1 cellular context compared by ENCODE assay signal in the genomic region with DNA sequence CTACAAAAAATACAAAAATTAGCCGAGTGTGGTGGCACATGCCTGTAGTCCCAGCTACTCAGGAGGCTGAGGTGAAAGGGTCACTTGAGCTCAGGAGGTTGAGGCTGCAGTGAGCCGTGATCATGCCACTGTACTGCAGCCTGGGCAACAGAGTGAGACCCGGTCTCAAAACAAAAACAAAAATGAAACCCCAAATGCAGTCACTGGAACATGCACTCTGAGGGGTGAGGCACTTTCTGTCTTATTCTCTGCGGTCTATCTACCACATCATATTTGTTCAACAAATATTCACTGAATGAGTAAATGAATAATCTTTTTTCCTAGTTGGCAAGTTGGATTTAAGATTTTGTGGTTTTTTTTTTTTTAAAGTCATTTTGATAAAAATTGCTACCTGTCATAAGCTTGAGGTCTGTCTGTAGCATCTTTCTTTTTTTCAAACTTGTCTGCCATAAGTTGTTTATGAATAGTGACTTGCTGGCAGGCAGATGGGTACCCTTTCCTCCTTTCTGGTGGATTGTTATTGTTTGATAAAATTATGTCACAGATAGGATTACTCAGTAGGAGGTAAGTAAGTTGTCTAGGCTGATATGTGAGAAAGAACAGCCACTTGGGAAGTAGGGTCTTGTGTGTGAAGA.
TF ChIP-seq lines count a peak whose summit lies in the region.

No MANE protein-coding gene starts in this region.

TF ChIP-seq in GM12878, 131 proteins besides CTCF, POLR2A, EP300 and RAD21 (continued from another document and continues in another):
- TF ChIP-seq CREB1 (IDR thresholded peaks at IDR 0.05; ENCODE audit: low read depth), result no peak
- TF ChIP-seq POLR2AphosphoS2 (IDR thresholded peaks at IDR 0.05; ENCODE audit: low read depth, low read length), result no peak
- TF ChIP-seq, protein P1, sequence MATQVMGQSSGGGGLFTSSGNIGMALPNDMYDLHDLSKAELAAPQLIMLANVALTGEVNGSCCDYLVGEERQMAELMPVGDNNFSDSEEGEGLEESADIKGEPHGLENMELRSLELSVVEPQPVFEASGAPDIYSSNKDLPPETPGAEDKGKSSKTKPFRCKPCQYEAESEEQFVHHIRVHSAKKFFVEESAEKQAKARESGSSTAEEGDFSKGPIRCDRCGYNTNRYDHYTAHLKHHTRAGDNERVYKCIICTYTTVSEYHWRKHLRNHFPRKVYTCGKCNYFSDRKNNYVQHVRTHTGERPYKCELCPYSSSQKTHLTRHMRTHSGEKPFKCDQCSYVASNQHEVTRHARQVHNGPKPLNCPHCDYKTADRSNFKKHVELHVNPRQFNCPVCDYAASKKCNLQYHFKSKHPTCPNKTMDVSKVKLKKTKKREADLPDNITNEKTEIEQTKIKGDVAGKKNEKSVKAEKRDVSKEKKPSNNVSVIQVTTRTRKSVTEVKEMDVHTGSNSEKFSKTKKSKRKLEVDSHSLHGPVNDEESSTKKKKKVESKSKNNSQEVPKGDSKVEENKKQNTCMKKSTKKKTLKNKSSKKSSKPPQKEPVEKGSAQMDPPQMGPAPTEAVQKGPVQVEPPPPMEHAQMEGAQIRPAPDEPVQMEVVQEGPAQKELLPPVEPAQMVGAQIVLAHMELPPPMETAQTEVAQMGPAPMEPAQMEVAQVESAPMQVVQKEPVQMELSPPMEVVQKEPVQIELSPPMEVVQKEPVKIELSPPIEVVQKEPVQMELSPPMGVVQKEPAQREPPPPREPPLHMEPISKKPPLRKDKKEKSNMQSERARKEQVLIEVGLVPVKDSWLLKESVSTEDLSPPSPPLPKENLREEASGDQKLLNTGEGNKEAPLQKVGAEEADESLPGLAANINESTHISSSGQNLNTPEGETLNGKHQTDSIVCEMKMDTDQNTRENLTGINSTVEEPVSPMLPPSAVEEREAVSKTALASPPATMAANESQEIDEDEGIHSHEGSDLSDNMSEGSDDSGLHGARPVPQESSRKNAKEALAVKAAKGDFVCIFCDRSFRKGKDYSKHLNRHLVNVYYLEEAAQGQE (IDR thresholded peaks at IDR 0.05; ENCODE audit: low read depth, low read length), result no peak
- TF ChIP-seq, protein P2, sequence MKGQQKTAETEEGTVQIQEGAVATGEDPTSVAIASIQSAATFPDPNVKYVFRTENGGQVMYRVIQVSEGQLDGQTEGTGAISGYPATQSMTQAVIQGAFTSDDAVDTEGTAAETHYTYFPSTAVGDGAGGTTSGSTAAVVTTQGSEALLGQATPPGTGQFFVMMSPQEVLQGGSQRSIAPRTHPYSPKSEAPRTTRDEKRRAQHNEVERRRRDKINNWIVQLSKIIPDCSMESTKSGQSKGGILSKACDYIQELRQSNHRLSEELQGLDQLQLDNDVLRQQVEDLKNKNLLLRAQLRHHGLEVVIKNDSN (IDR thresholded peaks at IDR 0.05; ENCODE audit: borderline replicate concordance, extremely low read length, insufficient read depth, low read depth, low read length), result no peak
- TF ChIP-seq MXI1 (IDR thresholded peaks at IDR 0.05; ENCODE audit: low read depth, low read length), result no peak
- no peak for TF ChIP-seq KDM1A (IDR thresholded peaks at IDR 0.05; ENCODE audit: borderline replicate concordance)
- TF ChIP-seq ZZZ3 (IDR thresholded peaks at IDR 0.05; ENCODE audit: control insufficient read depth, insufficient read length, low read depth), result no peak
- TF ChIP-seq, protein P3, sequence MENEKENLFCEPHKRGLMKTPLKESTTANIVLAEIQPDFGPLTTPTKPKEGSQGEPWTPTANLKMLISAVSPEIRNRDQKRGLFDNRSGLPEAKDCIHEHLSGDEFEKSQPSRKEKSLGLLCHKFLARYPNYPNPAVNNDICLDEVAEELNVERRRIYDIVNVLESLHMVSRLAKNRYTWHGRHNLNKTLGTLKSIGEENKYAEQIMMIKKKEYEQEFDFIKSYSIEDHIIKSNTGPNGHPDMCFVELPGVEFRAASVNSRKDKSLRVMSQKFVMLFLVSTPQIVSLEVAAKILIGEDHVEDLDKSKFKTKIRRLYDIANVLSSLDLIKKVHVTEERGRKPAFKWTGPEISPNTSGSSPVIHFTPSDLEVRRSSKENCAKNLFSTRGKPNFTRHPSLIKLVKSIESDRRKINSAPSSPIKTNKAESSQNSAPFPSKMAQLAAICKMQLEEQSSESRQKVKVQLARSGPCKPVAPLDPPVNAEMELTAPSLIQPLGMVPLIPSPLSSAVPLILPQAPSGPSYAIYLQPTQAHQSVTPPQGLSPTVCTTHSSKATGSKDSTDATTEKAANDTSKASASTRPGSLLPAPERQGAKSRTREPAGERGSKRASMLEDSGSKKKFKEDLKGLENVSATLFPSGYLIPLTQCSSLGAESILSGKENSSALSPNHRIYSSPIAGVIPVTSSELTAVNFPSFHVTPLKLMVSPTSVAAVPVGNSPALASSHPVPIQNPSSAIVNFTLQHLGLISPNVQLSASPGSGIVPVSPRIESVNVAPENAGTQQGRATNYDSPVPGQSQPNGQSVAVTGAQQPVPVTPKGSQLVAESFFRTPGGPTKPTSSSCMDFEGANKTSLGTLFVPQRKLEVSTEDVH (IDR thresholded peaks at IDR 0.05; ENCODE audit: low read depth, partially characterized antibody), result no peak
- TF ChIP-seq, protein P4, sequence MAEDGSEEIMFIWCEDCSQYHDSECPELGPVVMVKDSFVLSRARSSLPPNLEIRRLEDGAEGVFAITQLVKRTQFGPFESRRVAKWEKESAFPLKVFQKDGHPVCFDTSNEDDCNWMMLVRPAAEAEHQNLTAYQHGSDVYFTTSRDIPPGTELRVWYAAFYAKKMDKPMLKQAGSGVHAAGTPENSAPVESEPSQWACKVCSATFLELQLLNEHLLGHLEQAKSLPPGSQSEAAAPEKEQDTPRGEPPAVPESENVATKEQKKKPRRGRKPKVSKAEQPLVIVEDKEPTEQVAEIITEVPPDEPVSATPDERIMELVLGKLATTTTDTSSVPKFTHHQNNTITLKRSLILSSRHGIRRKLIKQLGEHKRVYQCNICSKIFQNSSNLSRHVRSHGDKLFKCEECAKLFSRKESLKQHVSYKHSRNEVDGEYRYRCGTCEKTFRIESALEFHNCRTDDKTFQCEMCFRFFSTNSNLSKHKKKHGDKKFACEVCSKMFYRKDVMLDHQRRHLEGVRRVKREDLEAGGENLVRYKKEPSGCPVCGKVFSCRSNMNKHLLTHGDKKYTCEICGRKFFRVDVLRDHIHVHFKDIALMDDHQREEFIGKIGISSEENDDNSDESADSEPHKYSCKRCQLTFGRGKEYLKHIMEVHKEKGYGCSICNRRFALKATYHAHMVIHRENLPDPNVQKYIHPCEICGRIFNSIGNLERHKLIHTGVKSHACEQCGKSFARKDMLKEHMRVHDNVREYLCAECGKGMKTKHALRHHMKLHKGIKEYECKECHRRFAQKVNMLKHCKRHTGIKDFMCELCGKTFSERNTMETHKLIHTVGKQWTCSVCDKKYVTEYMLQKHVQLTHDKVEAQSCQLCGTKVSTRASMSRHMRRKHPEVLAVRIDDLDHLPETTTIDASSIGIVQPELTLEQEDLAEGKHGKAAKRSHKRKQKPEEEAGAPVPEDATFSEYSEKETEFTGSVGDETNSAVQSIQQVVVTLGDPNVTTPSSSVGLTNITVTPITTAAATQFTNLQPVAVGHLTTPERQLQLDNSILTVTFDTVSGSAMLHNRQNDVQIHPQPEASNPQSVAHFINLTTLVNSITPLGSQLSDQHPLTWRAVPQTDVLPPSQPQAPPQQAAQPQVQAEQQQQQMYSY (CRISPR knock-in tag; IDR thresholded peaks at IDR 0.05), result no peak
- TF ChIP-seq, protein P5, sequence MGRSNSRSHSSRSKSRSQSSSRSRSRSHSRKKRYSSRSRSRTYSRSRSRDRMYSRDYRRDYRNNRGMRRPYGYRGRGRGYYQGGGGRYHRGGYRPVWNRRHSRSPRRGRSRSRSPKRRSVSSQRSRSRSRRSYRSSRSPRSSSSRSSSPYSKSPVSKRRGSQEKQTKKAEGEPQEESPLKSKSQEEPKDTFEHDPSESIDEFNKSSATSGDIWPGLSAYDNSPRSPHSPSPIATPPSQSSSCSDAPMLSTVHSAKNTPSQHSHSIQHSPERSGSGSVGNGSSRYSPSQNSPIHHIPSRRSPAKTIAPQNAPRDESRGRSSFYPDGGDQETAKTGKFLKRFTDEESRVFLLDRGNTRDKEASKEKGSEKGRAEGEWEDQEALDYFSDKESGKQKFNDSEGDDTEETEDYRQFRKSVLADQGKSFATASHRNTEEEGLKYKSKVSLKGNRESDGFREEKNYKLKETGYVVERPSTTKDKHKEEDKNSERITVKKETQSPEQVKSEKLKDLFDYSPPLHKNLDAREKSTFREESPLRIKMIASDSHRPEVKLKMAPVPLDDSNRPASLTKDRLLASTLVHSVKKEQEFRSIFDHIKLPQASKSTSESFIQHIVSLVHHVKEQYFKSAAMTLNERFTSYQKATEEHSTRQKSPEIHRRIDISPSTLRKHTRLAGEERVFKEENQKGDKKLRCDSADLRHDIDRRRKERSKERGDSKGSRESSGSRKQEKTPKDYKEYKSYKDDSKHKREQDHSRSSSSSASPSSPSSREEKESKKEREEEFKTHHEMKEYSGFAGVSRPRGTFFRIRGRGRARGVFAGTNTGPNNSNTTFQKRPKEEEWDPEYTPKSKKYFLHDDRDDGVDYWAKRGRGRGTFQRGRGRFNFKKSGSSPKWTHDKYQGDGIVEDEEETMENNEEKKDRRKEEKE (IDR thresholded peaks at IDR 0.05), result no peak
- TF ChIP-seq JUND (IDR thresholded peaks at IDR 0.05; ENCODE audit: low read depth, low read length), result peak; percentile 33; the same call in 1 of the 2 replicates
- no peak for TF ChIP-seq ZBED1 (IDR thresholded peaks at IDR 0.05; ENCODE audit: borderline replicate concordance)
- TF ChIP-seq, protein P6, sequence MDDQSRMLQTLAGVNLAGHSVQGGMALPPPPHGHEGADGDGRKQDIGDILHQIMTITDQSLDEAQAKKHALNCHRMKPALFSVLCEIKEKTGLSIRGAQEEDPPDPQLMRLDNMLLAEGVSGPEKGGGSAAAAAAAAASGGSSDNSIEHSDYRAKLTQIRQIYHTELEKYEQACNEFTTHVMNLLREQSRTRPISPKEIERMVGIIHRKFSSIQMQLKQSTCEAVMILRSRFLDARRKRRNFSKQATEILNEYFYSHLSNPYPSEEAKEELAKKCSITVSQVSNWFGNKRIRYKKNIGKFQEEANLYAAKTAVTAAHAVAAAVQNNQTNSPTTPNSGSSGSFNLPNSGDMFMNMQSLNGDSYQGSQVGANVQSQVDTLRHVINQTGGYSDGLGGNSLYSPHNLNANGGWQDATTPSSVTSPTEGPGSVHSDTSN (IDR thresholded peaks at IDR 0.05; ENCODE audit: insufficient replicate concordance, low read depth, low read length), result no peak
- TF ChIP-seq, protein P7, sequence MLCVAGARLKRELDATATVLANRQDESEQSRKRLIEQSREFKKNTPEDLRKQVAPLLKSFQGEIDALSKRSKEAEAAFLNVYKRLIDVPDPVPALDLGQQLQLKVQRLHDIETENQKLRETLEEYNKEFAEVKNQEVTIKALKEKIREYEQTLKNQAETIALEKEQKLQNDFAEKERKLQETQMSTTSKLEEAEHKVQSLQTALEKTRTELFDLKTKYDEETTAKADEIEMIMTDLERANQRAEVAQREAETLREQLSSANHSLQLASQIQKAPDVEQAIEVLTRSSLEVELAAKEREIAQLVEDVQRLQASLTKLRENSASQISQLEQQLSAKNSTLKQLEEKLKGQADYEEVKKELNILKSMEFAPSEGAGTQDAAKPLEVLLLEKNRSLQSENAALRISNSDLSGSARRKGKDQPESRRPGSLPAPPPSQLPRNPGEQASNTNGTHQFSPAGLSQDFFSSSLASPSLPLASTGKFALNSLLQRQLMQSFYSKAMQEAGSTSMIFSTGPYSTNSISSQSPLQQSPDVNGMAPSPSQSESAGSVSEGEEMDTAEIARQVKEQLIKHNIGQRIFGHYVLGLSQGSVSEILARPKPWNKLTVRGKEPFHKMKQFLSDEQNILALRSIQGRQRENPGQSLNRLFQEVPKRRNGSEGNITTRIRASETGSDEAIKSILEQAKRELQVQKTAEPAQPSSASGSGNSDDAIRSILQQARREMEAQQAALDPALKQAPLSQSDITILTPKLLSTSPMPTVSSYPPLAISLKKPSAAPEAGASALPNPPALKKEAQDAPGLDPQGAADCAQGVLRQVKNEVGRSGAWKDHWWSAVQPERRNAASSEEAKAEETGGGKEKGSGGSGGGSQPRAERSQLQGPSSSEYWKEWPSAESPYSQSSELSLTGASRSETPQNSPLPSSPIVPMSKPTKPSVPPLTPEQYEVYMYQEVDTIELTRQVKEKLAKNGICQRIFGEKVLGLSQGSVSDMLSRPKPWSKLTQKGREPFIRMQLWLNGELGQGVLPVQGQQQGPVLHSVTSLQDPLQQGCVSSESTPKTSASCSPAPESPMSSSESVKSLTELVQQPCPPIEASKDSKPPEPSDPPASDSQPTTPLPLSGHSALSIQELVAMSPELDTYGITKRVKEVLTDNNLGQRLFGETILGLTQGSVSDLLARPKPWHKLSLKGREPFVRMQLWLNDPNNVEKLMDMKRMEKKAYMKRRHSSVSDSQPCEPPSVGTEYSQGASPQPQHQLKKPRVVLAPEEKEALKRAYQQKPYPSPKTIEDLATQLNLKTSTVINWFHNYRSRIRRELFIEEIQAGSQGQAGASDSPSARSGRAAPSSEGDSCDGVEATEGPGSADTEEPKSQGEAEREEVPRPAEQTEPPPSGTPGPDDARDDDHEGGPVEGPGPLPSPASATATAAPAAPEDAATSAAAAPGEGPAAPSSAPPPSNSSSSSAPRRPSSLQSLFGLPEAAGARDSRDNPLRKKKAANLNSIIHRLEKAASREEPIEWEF (IDR thresholded peaks at IDR 0.05; ENCODE audit: insufficient replicate concordance, low read depth, low read length), result no peak
- TF ChIP-seq, protein P8, sequence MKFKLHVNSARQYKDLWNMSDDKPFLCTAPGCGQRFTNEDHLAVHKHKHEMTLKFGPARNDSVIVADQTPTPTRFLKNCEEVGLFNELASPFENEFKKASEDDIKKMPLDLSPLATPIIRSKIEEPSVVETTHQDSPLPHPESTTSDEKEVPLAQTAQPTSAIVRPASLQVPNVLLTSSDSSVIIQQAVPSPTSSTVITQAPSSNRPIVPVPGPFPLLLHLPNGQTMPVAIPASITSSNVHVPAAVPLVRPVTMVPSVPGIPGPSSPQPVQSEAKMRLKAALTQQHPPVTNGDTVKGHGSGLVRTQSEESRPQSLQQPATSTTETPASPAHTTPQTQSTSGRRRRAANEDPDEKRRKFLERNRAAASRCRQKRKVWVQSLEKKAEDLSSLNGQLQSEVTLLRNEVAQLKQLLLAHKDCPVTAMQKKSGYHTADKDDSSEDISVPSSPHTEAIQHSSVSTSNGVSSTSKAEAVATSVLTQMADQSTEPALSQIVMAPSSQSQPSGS (IDR thresholded peaks at IDR 0.05; ENCODE audit: low read length), result 0 out of 2 replicates have a peak, but pooled peaks have one; percentile 42
- TF ChIP-seq, protein P9, sequence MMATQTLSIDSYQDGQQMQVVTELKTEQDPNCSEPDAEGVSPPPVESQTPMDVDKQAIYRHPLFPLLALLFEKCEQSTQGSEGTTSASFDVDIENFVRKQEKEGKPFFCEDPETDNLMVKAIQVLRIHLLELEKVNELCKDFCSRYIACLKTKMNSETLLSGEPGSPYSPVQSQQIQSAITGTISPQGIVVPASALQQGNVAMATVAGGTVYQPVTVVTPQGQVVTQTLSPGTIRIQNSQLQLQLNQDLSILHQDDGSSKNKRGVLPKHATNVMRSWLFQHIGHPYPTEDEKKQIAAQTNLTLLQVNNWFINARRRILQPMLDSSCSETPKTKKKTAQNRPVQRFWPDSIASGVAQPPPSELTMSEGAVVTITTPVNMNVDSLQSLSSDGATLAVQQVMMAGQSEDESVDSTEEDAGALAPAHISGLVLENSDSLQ (IDR thresholded peaks at IDR 0.05), result no peak
- no peak for TF ChIP-seq SIN3A (IDR thresholded peaks at IDR 0.05; ENCODE audit: low read depth, low read length)
- TF ChIP-seq HDAC6 (IDR thresholded peaks at IDR 0.05; ENCODE audit: unreplicated experiment), result no peak
- peak; percentile 83 for TF ChIP-seq NR2F1 (conservative IDR thresholded peaks at IDR 0.05)
- peak; percentile 58; the same call in 1 of the 2 replicates for TF ChIP-seq SMARCA5 (IDR thresholded peaks at IDR 0.05)
- TF ChIP-seq EZH2 (IDR thresholded peaks at IDR 0.05; ENCODE audit: borderline replicate concordance, control insufficient read depth, low read depth, low read length), result no peak
- no peak for TF ChIP-seq NBN (IDR thresholded peaks at IDR 0.05)
- no peak for TF ChIP-seq BRCA1 (IDR thresholded peaks at IDR 0.05; ENCODE audit: low read depth, low read length)
- TF ChIP-seq BHLHE40 (IDR thresholded peaks at IDR 0.05; ENCODE audit: borderline replicate concordance in 1 of 2, low read depth in 2 of 2, low read length in 1 of 2), result peak; percentile 21 to 73; a peak in 1 of 4 replicates
- TF ChIP-seq YBX1 (IDR thresholded peaks at IDR 0.05), result no peak
- no peak for TF ChIP-seq ZSCAN29 (IDR thresholded peaks at IDR 0.05)
